Comparison of ENCODE assay signal across 1 cellular context in the genomic region with DNA sequence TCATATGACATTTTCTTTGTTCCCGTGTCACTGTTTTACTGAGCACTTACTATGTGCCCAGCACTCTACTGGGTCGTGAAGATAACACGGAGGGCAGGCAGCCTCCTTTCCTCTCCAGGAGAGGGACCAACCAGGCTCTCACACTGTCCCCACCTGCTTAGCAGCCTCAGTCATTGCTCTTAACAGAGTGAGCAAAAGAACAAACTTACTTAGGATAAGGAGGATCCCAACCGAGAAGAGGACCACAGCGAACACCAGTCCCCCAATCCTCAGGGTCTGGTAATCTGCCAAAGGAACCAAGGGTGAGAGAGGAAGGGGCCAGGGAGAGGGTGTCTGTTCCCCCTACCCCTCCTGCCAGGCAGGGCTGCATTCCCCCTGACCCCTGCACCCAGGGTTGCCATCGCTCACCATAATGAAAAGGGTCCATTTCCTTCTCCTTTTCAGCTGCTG.
TF ChIP-seq lines count a peak whose summit lies in the region.

No MANE protein-coding gene starts in this region.

TF ChIP-seq in GM23338, 12 proteins besides CTCF, POLR2A, EP300 and RAD21 (continued from another document):
- no peak for TF ChIP-seq POLR2AphosphoS5 (IDR thresholded peaks at IDR 0.05; ENCODE audit: low read depth)
